Comparison of ENCODE assay signal across 1 cellular context in the genomic region with DNA sequence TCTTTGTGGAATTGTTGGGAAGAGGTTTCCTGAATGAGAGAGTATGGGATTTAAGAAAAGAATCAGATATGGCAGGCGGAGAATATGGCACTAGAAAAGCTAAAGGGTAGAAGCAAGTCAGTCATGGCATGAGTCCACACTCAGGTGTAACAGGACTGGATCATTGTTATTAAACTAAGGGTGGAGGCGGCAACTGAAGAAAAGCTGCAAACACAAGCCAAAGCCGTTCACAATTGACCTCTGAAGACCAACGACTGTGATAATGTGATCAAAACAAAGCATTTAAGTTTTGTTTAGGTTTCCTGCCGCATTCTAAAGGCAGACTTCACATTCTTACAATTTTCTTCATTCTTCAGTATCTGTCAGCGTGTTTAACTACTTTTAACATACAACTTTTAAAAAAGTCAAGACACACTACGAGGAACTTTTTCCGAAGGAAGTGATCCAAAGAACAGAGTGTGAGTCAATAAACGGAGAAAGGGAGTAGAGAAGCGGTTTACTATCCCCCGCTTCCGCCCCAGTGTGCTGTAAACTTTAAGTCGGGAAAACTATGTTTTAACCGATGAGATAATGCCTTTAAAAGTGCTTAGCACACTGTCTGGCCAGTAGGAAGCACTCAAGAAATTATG.
TF ChIP-seq lines count a peak whose summit lies in the region.

No MANE protein-coding gene starts in this region.

TF ChIP-seq in SK-N-SH, 30 proteins besides CTCF, POLR2A, EP300 and RAD21 (continued from another document):
- TF ChIP-seq MXI1 (IDR thresholded peaks at IDR 0.05; ENCODE audit: low read depth, low read length) = no peak
- no peak for TF ChIP-seq NRF1 (IDR thresholded peaks at IDR 0.05; ENCODE audit: low read depth, low read length)
- TF ChIP-seq YY1 (IDR thresholded peaks at IDR 0.05; ENCODE audit: low read depth) = no peak
- TF ChIP-seq, protein P1, sequence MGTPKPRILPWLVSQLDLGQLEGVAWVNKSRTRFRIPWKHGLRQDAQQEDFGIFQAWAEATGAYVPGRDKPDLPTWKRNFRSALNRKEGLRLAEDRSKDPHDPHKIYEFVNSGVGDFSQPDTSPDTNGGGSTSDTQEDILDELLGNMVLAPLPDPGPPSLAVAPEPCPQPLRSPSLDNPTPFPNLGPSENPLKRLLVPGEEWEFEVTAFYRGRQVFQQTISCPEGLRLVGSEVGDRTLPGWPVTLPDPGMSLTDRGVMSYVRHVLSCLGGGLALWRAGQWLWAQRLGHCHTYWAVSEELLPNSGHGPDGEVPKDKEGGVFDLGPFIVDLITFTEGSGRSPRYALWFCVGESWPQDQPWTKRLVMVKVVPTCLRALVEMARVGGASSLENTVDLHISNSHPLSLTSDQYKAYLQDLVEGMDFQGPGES (IDR thresholded peaks at IDR 0.05; ENCODE audit: low read depth, low read length) = no peak
